19 cellular contexts compared by ENCODE assay signal in genomic region chr17:10668771-10669170, GRCh38. TPM values are rescaled to one million over a fixed set of nuclear protein-coding genes. Genes with fewer than 3 reads are reported as not detected.
A peak's percentile ranks its signal among the peaks of the same experiment; 100 is the strongest.
DNase-seq lines count a peak whose midpoint lies in the region; ATAC-seq, FAIRE-seq and TF ChIP-seq lines count a peak whose summit lies in the region.
"Had no signal": no experiment of that assay in that cellular context is flagged by ENCODE, and none has a peak within 500 bp of the region (broad histone marks: within the 10 kb centered on the region; RNA-seq: fewer than 3 reads in every experiment).

No MANE protein-coding gene starts in this region.

- TF ChIP-seq CTCF in astrocyte (IDR thresholded peaks at IDR 0.05; ENCODE audit: insufficient read depth, low read depth, low read length), result no peak

- no peak overlapping the region for H3K4me3 Mint-ChIP-seq in astrocyte (ENCODE audit: unreplicated experiment)
- H3K4me3 Mint-ChIP-seq: activated CD4-positive, alpha-beta memory T cell treated with anti-CD3 and anti-CD28 coated beads, Interleukin-2, amount 10 ng/mL, durations not matched to agents 7 days and 5 days; activated T-helper 17 cell treated with anti-CD3 and anti-CD28 coated beads, Interleukin-2, amount 50 U/mL, for 72 hours; T-cell had no signal

- no peak overlapping the region for H3K9ac ChIP-seq in astrocyte (ENCODE audit: low read length)

- no peak overlapping the region for H3K27ac ChIP-seq in astrocyte (ENCODE audit: low read depth, low read length)
- H3K27ac ChIP-seq: adrenal gland, heart right ventricle, Peyer's patch had no signal

- peaks cover 4% of the 10 kb centered on the region for H3K4me1 ChIP-seq in astrocyte (ENCODE audit: insufficient read depth, low read length)
- H3K4me1 ChIP-seq: adrenal gland, heart right ventricle, Peyer's patch had no signal

- H2AFZ ChIP-seq in astrocyte (ENCODE audit: low read depth, low read length), result no peak overlapping the region

- peak overlapping the region; percentile 23 for H3K4me2 ChIP-seq in astrocyte (ENCODE audit: low read length)

- H3K27me3 Mint-ChIP-seq in astrocyte (ENCODE audit: low read depth, unreplicated experiment), result no peaks in the 10 kb centered on the region
- H3K27me3 Mint-ChIP-seq: activated CD4-positive, alpha-beta memory T cell treated with anti-CD3 and anti-CD28 coated beads, Interleukin-2, amount 10 ng/mL, durations not matched to agents 7 days and 5 days; activated T-helper 17 cell treated with anti-CD3 and anti-CD28 coated beads, Interleukin-2, amount 50 U/mL, for 72 hours; T-cell had no signal

- H3K79me2 ChIP-seq in astrocyte (ENCODE audit: insufficient read depth, low read length), result no peaks in the 10 kb centered on the region

- no peaks in the 10 kb centered on the region for H3K27me3 ChIP-seq in astrocyte (ENCODE audit: insufficient read depth, low read length)
- H3K27me3 ChIP-seq: adrenal gland, heart right ventricle, Peyer's patch had no signal

- ATAC-seq in HG02678 (IDR thresholded peaks at IDR 0.05; ENCODE audit: unreplicated experiment), result no peak
- ATAC-seq: activated T-helper 17 cell treated with anti-CD3 and anti-CD28 coated beads, Interleukin-2, amount 50 U/mL, for 72 hours; heart right ventricle; T-cell had no signal

- no peaks in the 10 kb centered on the region for H3K9me3 Mint-ChIP-seq in astrocyte (ENCODE audit: unreplicated experiment)
- H3K9me3 Mint-ChIP-seq: activated CD4-positive, alpha-beta memory T cell treated with anti-CD3 and anti-CD28 coated beads, Interleukin-2, amount 10 ng/mL, durations not matched to agents 7 days and 5 days; activated T-helper 17 cell treated with anti-CD3 and anti-CD28 coated beads, Interleukin-2, amount 50 U/mL, for 72 hours; T-cell had no signal

- no peak overlapping the region for H3K27ac Mint-ChIP-seq in astrocyte (ENCODE audit: unreplicated experiment)
- H3K27ac Mint-ChIP-seq: activated CD4-positive, alpha-beta memory T cell treated with anti-CD3 and anti-CD28 coated beads, Interleukin-2, amount 10 ng/mL, durations not matched to agents 7 days and 5 days; activated T-helper 17 cell treated with anti-CD3 and anti-CD28 coated beads, Interleukin-2, amount 50 U/mL, for 72 hours; T-cell had no signal

- H3K36me3 ChIP-seq in astrocyte (ENCODE audit: insufficient read depth, low read length), result no peaks in the 10 kb centered on the region
- H3K36me3 ChIP-seq: adrenal gland, Peyer's patch had no signal

- H3K4me1 Mint-ChIP-seq in astrocyte (ENCODE audit: low read depth, unreplicated experiment), result no peaks in the 10 kb centered on the region
- H3K4me1 Mint-ChIP-seq: activated CD4-positive, alpha-beta memory T cell treated with anti-CD3 and anti-CD28 coated beads, Interleukin-2, amount 10 ng/mL, durations not matched to agents 7 days and 5 days; activated T-helper 17 cell treated with anti-CD3 and anti-CD28 coated beads, Interleukin-2, amount 50 U/mL, for 72 hours; T-cell had no signal

- no peaks in the 10 kb centered on the region for H3K9me3 ChIP-seq in astrocyte (ENCODE audit: insufficient read depth, low read depth, low read length)
- H3K9me3 ChIP-seq: adrenal gland, heart right ventricle, Peyer's patch had no signal

- no peak for TF ChIP-seq POLR2A in erythroblast (IDR thresholded peaks at IDR 0.05; ENCODE audit: low read length)

- H4K20me1 ChIP-seq in astrocyte (ENCODE audit: insufficient read depth, low read length), result no peaks in the 10 kb centered on the region

- peak; percentile 66 for FAIRE-seq in astrocyte (lab: Jason Lieb, UNC)
- FAIRE-seq in urothelium cell line (lab: Jason Lieb, UNC), result no peak
- FAIRE-seq: kidney had no signal

- peak; percentile 37 for DNase-seq in AG08395 (ENCODE audit: low spot score)
- DNase-seq in HS-27A (ENCODE audit: low read depth), result peak; percentile 48
- DNase-seq in astrocyte (ENCODE audit: low read depth), result peak; percentile 76
- DNase-seq in hepatic stellate cell (ENCODE audit: low spot score), result peak; percentile 50
- no peak for DNase-seq in SKM-1 (lab: John Stamatoyannopoulos, UW; ENCODE audit: unreplicated experiment)
- DNase-seq in urothelium cell line (ENCODE audit: low spot score), result no peak
- no peak for DNase-seq in erythroblast (lab: John Stamatoyannopoulos, UW)
- DNase-seq: activated CD4-positive, alpha-beta memory T cell treated with anti-CD3 and anti-CD28 coated beads, Interleukin-2, amount 10 ng/mL, durations not matched to agents 7 days and 5 days; GDM1; H7; heart right ventricle; kidney; NCI-H2029 treated with DMSO at 0.1 percent for 48 hours; NCI-H774; Peyer's patch; T-cell had no signal

- H3K4me3 ChIP-seq in astrocyte (ENCODE audit: insufficient read depth, low read depth, low read length), result no peak overlapping the region
- H3K4me3 ChIP-seq: adrenal gland, heart right ventricle, Peyer's patch had no signal

- H3K36me3 Mint-ChIP-seq in astrocyte (ENCODE audit: low read depth, unreplicated experiment), result no peaks in the 10 kb centered on the region

RNA-seq across cellular contexts. Expression of gene MYH3, which starts 11.7 kb away (rescaled TPM):
- total RNA-seq in astrocyte, result 1.9 TPM in 2 replicates

RNA-seq across cellular contexts. Expression of gene SCO1, which starts 28.6 kb away (rescaled TPM):
- 36.0 TPM in 2 replicates for total RNA-seq in astrocyte

RNA-seq across cellular contexts. Expression of gene ADPRM, which starts 28.6 kb away (rescaled TPM):
- 11.1 and 11.3 TPM in 2 replicates for total RNA-seq in astrocyte

Comparison
In these comparisons a context has a peak if more than half of its experiments do, and no peak if none do; other contexts are left out.
1. DNase-seq: peak in AG08395 (single experiment), HS-27A (single experiment), astrocyte (single experiment) and hepatic stellate cell (single experiment); none in SKM-1 (single experiment), urothelium cell line (single experiment) and erythroblast (0 of 2).